Comparison of ENCODE assay signal across 16 cellular contexts in genomic region chr12:95532851-95533250, GRCh38. TPM values are rescaled to one million over a fixed set of nuclear protein-coding genes. Genes with fewer than 3 reads are reported as not detected.
A peak's percentile ranks its signal among the peaks of the same experiment; 100 is the strongest.
DNase-seq lines count a peak whose midpoint lies in the region; ATAC-seq and TF ChIP-seq lines count a peak whose summit lies in the region.
"Had no signal": no experiment of that assay in that cellular context is flagged by ENCODE, and none has a peak within 500 bp of the region (broad histone marks: within the 10 kb centered on the region; RNA-seq: fewer than 3 reads in every experiment).

No MANE protein-coding gene starts in this region.

- no peak overlapping the region for H3K9ac ChIP-seq in GM23248
- H3K9ac ChIP-seq in adipocyte (ENCODE audit: low read length): no peak overlapping the region
- H3K9ac ChIP-seq: parathyroid adenoma had no signal

- H3F3A ChIP-seq in GM23248 (ENCODE audit: insufficient read depth): no peaks in the 10 kb centered on the region

- no peak for ATAC-seq in GM21825 (IDR thresholded peaks at IDR 0.05; ENCODE audit: unreplicated experiment)

- no peaks in the 10 kb centered on the region for H3K36me3 ChIP-seq in GM23248 (ENCODE audit: low read depth)
- H3K36me3 ChIP-seq in adipocyte (ENCODE audit: control insufficient read depth, insufficient read depth, low read length, severe bottlenecking): no peaks in the 10 kb centered on the region
- H3K36me3 ChIP-seq in hepatocyte (replicated peaks; ENCODE audit: insufficient read depth, low read depth): no peaks in the 10 kb centered on the region

- H3K4me1 ChIP-seq in GM23248 (ENCODE audit: insufficient read depth) (peaks cover 20% of the 10 kb centered on the region), adipocyte (ENCODE audit: control insufficient read depth, insufficient read depth, low read length) (peaks cover 3% of the 10 kb centered on the region), hepatocyte (ENCODE audit: insufficient read depth) (no peaks in the 10 kb centered on the region)

- DNase-seq in AG08396 (ENCODE audit: low spot score): peak; percentile 18
- DNase-seq in GM23248: peak; percentile 81
- DNase-seq in adipocyte (ENCODE audit: low read depth): peak; percentile 45
- peak; percentile 23 for DNase-seq in hepatocyte (ENCODE audit: low spot score)
- no peak for DNase-seq in hepatic stellate cell (ENCODE audit: low spot score)
- DNase-seq in GM10248 (ENCODE audit: extremely low spot score): no peak
- DNase-seq in NCI-H446 treated with DMSO at 0.1 percent for 48 hours (lab: John Stamatoyannopoulos, UW): no peak
- DNase-seq: amygdala; CD4-positive, alpha-beta memory T cell; effector memory CD4-positive, alpha-beta T cell; hippocampal formation; NCI-H1048; NCI-H345; PC-9 had no signal

- in situ Hi-C loops in GM23248 (cut with MboI): loop anchor here (25.0 kb wide), 1 partner anchor 421 kb away; no protein-coding TSS in a partner anchor

- H3K4me2 ChIP-seq in GM23248 (ENCODE audit: unreplicated experiment) (peak overlapping the region; percentile 32), hepatocyte (no peak overlapping the region)
- H3K4me2 ChIP-seq: PC-9 had no signal

- H3K27ac ChIP-seq in GM23248 (no peak overlapping the region), hepatocyte (no peak overlapping the region)
- H3K27ac ChIP-seq: parathyroid adenoma, PC-9 had no signal

- H4K20me1 ChIP-seq in GM23248 (ENCODE audit: insufficient read depth) (no peaks in the 10 kb centered on the region), hepatocyte (ENCODE audit: insufficient read depth, poor library complexity, severe bottlenecking) (no peaks in the 10 kb centered on the region)

- H3K27me3 ChIP-seq in GM23248 (replicated peaks; ENCODE audit: insufficient read depth) (no peaks in the 10 kb centered on the region), adipocyte (replicated peaks; ENCODE audit: control insufficient read depth, insufficient read depth, low read length) (no peaks in the 10 kb centered on the region), hepatocyte (no peaks in the 10 kb centered on the region)

- H2AFZ ChIP-seq in GM23248: peak overlapping the region; percentile 68
- no peak overlapping the region for H2AFZ ChIP-seq in hepatocyte
- H2AFZ ChIP-seq: PC-9 had no signal

- H3K79me2 ChIP-seq in GM23248 (ENCODE audit: insufficient read depth) (no peaks in the 10 kb centered on the region), hepatocyte (no peaks in the 10 kb centered on the region)
- H3K79me2 ChIP-seq: parathyroid adenoma had no signal

- no peaks in the 10 kb centered on the region for H3K9me2 ChIP-seq in GM23248 (ENCODE audit: insufficient read depth)
- H3K9me2 ChIP-seq in hepatocyte (replicated peaks; ENCODE audit: insufficient read depth): no peaks in the 10 kb centered on the region

- TF ChIP-seq CTCF in hepatocyte (IDR thresholded peaks at IDR 0.05; ENCODE audit: poor library complexity) (no peak), GM10248 (IDR thresholded peaks at IDR 0.05; ENCODE audit: control extremely low read depth, extremely low read depth, low read depth, missing control alignments) (no peak)

- POLR2A ChIA-PET in GM10248 (lab: Yijun Ruan, JAX): no interaction called here

- H3K9me3 ChIP-seq in GM23248 (ENCODE audit: low read depth) (no peaks in the 10 kb centered on the region), adipocyte (ENCODE audit: control insufficient read depth, low read length) (no peaks in the 10 kb centered on the region), hepatocyte (ENCODE audit: low read depth) (no peaks in the 10 kb centered on the region)

- CTCF ChIA-PET in GM10248 (lab: Yijun Ruan, JAX): interaction anchor here (0.9 to 9.0 kb wide), 5 partner anchors 10 to 986 kb away, joined by 3 to 101 read pairs (median 10); partner anchors contain the start of gene USP44

- 17 to 22% methylated on average over 5 of the region's 5 CpGs for WGBS in GM23248 (ENCODE audit: low coverage in 1 of 2, low lambda C conversion rate in 2 of 2, missing lambda C conversion rate in 2 of 2), 2 experiments
- 60% methylated on average over 5 of the region's 5 CpGs for WGBS in hepatocyte (ENCODE audit: low lambda C conversion rate, missing lambda C conversion rate)

- H3K4me3 ChIP-seq in GM23248: no peak overlapping the region
- H3K4me3 ChIP-seq in adipocyte (ENCODE audit: low read length): no peak overlapping the region
- no peak overlapping the region for H3K4me3 ChIP-seq in hepatocyte
- H3K4me3 ChIP-seq: PC-9 had no signal

RNA-seq across cellular contexts. Expression of gene USP44, which starts 18.4 kb away (rescaled TPM):
- total RNA-seq in GM23248 (2014; rRNA removed; shearing (Covaris generic)): 0.25 and 0.76 TPM in 2 replicates
- polyA plus RNA-seq in GM23248 (2016; fragmentation: Nextera tagmentation; extraction: Ambion mirVana) (0.54 and 0.58 TPM in 2 replicates), hepatocyte (not detected in 2 replicates)
- total RNA-seq in hepatocyte: 0.32 and 0.80 TPM in 2 replicates

RNA-seq across cellular contexts. Expression of gene METAP2, which starts 58.9 kb away (rescaled TPM):
- total RNA-seq in GM23248 (2014; rRNA removed; shearing (Covaris generic)): 64.3 and 67.8 TPM in 2 replicates
- polyA plus RNA-seq in GM23248 (2016; fragmentation: Nextera tagmentation; extraction: Ambion mirVana): 46.2 and 55.6 TPM in 2 replicates
- 69.7 and 75.9 TPM in 2 replicates for total RNA-seq in hepatocyte
- polyA plus RNA-seq in hepatocyte: 43.2 and 44.7 TPM in 2 replicates

Comparison
In these comparisons a context has a peak if more than half of its experiments do, and no peak if none do; other contexts are left out.
1. DNase-seq: peak in AG08396 (single experiment), GM23248 (single experiment), adipocyte (single experiment) and hepatocyte (single experiment); none in hepatic stellate cell (single experiment), GM10248 (single experiment) and NCI-H446 treated with DMSO at 0.1 percent for 48 hours (single experiment).